Comparison of ENCODE assay signal across 1 cellular context in the genomic region with DNA sequence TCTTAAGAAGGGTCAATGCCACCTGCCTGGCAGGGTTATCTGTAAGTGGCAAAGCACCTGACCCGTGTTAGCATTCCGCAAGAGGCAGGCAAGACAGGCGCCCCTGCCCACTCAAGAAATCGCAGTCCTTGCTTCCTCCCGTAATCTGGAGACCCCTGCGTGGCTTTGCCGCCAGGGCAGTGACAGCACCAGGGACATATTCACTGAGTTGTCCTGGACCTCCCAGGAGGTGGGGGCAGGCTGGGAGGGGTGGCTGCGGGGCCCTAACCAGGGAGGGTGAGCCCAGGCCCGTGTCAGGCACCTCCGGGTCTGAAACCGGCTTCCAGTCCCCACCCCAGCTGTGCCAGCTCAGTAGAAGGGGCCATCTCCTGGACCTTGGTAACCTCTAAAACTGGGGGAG.
TF ChIP-seq lines count a peak whose summit lies in the region.

No MANE protein-coding gene starts in this region.

TF ChIP-seq in H1, 55 proteins besides CTCF, POLR2A, EP300 and RAD21:
- no peak for TF ChIP-seq TBP (IDR thresholded peaks at IDR 0.05; ENCODE audit: low read depth, low read length)
- TF ChIP-seq SP1 (IDR thresholded peaks at IDR 0.05; ENCODE audit: low read depth, low read length), result no peak
- no peak for TF ChIP-seq JUND (IDR thresholded peaks at IDR 0.05; ENCODE audit: low read length)
- TF ChIP-seq, protein P1, sequence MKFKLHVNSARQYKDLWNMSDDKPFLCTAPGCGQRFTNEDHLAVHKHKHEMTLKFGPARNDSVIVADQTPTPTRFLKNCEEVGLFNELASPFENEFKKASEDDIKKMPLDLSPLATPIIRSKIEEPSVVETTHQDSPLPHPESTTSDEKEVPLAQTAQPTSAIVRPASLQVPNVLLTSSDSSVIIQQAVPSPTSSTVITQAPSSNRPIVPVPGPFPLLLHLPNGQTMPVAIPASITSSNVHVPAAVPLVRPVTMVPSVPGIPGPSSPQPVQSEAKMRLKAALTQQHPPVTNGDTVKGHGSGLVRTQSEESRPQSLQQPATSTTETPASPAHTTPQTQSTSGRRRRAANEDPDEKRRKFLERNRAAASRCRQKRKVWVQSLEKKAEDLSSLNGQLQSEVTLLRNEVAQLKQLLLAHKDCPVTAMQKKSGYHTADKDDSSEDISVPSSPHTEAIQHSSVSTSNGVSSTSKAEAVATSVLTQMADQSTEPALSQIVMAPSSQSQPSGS (IDR thresholded peaks at IDR 0.05; ENCODE audit: low read length), result no peak
- TF ChIP-seq HDAC2 (IDR thresholded peaks at IDR 0.05; ENCODE audit: borderline replicate concordance in 1 of 2, low read depth in 2 of 2, low read length in 2 of 2), result no peak
- no peak for TF ChIP-seq CREB1 (IDR thresholded peaks at IDR 0.05)
- no peak for TF ChIP-seq YY1 (IDR thresholded peaks at IDR 0.05; ENCODE audit: low read depth, low read length)
- no peak for TF ChIP-seq RXRA (IDR thresholded peaks at IDR 0.05; ENCODE audit: insufficient read depth, low read depth, low read length)
- TF ChIP-seq, protein P2, sequence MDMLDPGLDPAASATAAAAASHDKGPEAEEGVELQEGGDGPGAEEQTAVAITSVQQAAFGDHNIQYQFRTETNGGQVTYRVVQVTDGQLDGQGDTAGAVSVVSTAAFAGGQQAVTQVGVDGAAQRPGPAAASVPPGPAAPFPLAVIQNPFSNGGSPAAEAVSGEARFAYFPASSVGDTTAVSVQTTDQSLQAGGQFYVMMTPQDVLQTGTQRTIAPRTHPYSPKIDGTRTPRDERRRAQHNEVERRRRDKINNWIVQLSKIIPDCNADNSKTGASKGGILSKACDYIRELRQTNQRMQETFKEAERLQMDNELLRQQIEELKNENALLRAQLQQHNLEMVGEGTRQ (IDR thresholded peaks at IDR 0.05; ENCODE audit: low read length), result no peak
- TF ChIP-seq GTF2F1 (IDR thresholded peaks at IDR 0.05; ENCODE audit: borderline replicate concordance, low read depth, low read length), result no peak
- no peak for TF ChIP-seq BCL11A (IDR thresholded peaks at IDR 0.05; ENCODE audit: low read depth in 2 of 2, low read length in 2 of 2)
- TF ChIP-seq CHD2 (IDR thresholded peaks at IDR 0.05; ENCODE audit: low read length), result no peak
- TF ChIP-seq, protein P3, sequence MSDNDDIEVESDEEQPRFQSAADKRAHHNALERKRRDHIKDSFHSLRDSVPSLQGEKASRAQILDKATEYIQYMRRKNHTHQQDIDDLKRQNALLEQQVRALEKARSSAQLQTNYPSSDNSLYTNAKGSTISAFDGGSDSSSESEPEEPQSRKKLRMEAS (IDR thresholded peaks at IDR 0.05), result no peak
- no peak for TF ChIP-seq TEAD4 (IDR thresholded peaks at IDR 0.05; ENCODE audit: low read depth, low read length)
